Comparison of ENCODE assay signal across 26 cellular contexts in the genomic region with DNA sequence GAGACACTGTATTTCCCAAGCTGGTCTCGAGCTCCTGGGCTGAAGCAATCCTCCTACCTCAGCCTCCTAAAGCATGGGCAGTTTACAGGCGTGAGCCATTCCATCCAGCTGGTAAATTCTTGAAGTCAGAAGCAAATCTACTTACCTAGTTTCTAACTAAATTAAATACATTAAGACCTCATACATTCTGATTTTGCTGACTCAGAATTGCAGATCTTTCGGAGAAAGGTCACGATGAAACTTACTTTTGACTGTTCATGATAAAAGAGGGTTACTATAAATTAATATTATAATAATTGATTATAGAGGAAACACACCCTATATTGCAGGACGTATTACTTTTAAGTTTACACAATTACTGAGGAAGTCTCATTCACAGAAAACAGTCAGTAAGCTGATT.
"Had no signal": no experiment of that assay in that cellular context is flagged by ENCODE, and none has a peak within 500 bp of the region (broad histone marks: within the 10 kb centered on the region; RNA-seq: fewer than 3 reads in every experiment).

No MANE protein-coding gene starts in this region.

- H3K4me3 ChIP-seq: neural progenitor cell, ovary, psoas muscle, skin epidermis, smooth muscle cell, spleen, stomach, thoracic aorta, thyroid gland, tibial nerve, upper lobe of left lung, vagina had no signal

- H3K4me1 ChIP-seq: psoas muscle, spleen, stomach, thyroid gland, tibial nerve, upper lobe of left lung, vagina had no signal

- FAIRE-seq: urothelium cell line had no signal

- H2AFZ ChIP-seq: neural progenitor cell, parathyroid adenoma had no signal

- H3K9me3 ChIP-seq: ovary, psoas muscle, spleen, stomach, thoracic aorta, thyroid gland, tibial nerve, upper lobe of left lung, vagina had no signal

- ATAC-seq: natural killer cell; psoas muscle; right cardiac atrium; sciatic nerve; stimulated activated effector memory CD8-positive, alpha-beta T cell treated with anti-CD3 and anti-CD28 coated beads, Interleukin-12 subunit alpha, Interleukin-12 subunit beta, amount 100 ng/mL, for 72 hours; stimulated activated naive B cell treated with anti-CD40 and anti-IgM and Interleukin-4, amounts not matched to agents 10 μg/mL and 1 μg/mL and 100 μg/mL, for 72 hours had no signal

- H3K4me2 ChIP-seq: neural progenitor cell, smooth muscle cell had no signal

- H3K79me2 ChIP-seq: parathyroid adenoma had no signal

- H3K36me3 ChIP-seq: neural progenitor cell, ovary, spleen, stomach, thoracic aorta, thyroid gland, tibial nerve, upper lobe of left lung, vagina had no signal

- H3K27me3 ChIP-seq: neural progenitor cell, ovary, spleen, stomach, thyroid gland, tibial nerve, upper lobe of left lung, vagina had no signal

- DNase-seq: natural killer cell; occipital lobe; ovary; posterior cingulate gyrus; psoas muscle; right cardiac atrium; spleen; stimulated activated CD4-positive, alpha-beta T cell treated with anti-CD3 and anti-CD28 coated beads, Interleukin-12 subunit alpha, Interleukin-12 subunit beta, amount 100 ng/mL, for 4 hours; stimulated activated CD4-positive, alpha-beta T cell treated with anti-CD3 and anti-CD28 coated beads, Interleukin-1b, Interleukin-23, amount 100 ng/mL, for 48 hours; stimulated activated CD4-positive, alpha-beta T cell treated with anti-CD3 and anti-CD28 coated beads, Interleukin-4, amount 100 ng/mL, for 1 hour; stimulated activated naive B cell treated with anti-CD40 and anti-IgM and Interleukin-4, amounts not matched to agents 10 μg/mL and 1 μg/mL and 100 μg/mL, for 72 hours; stimulated activated naive CD4-positive, alpha-beta T cell treated with Interleukin-2 at 50 U/mL for 16 hours; stomach; thyroid gland; trophoblast cell; upper lobe of left lung had no signal

- H3K27ac ChIP-seq: neural progenitor cell, ovary, parathyroid adenoma, psoas muscle, skin epidermis, spleen, stomach, thoracic aorta, thyroid gland, tibial nerve, upper lobe of left lung, vagina had no signal

- H3K9ac ChIP-seq: neural progenitor cell, parathyroid adenoma had no signal
